In the genomic region with DNA sequence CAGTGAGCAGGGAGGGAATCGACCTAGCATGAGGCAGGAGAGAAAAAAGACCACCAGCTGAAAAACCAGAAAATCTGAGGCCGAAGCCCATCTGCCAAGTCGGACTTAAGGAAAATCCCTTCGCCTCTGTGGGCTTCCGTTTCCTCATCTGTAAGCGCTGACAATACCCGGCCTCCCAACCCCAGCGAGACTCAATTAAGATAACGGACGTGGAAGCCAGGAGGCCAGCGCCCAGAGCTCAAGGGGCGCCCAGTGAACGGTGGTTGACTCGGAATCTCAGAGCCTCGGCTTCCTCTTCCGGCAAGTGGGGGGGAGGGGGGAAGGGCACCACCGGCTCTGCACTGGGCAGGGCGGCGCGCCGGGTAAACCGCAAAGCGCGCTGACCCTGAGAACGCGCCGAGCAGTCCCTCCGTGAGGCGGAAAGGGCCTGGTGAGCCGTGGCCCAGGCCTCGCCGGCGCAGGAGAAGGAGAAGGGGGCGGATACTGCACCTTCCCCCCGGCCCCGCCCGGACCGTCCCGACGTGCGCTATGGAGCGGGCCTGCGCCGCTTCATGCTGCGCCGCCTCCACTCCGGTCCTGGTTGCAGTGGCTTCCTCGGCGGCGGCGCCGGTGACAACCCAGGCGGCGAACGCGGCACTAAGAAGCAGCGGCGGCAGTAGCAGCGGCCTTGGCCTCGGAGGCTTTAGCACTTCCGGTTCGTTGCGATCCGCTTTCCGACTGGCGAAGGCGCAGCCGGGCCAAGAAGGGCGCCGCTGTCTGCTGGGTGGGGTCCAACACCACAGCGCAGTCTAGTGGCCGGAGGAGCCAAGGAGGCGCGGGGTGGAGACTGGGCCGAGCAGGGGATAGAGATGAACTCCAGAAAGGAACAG, we compare ENCODE assay signal across 8 cellular contexts. TPM values are rescaled to one million over a fixed set of nuclear protein-coding genes. Genes with fewer than 3 reads are reported as not detected.
DNase-seq lines count a peak whose midpoint lies in the region; ATAC-seq and TF ChIP-seq lines count a peak whose summit lies in the region.

A gene (minus strand): TSS at position 693 of the 869 bp plus-strand sequence. CDS start 5,136 bp downstream, outside the sequence.

- H3K4me3 ChIP-seq in dorsolateral prefrontal cortex (peak within 1 kb of the TSS; percentile 66 to 100 (median 97)), right lobe of liver (peak within 1 kb of the TSS; percentile 99 to 100 (median 100))

- TF ChIP-seq POLR2A in right lobe of liver (IDR thresholded peaks at IDR 0.05), result peak; percentile 71

- no peaks in the 10 kb centered on the region for H3K9me3 ChIP-seq in right lobe of liver

- intact Hi-C loops in dorsolateral prefrontal cortex (cut with DNase I), result no loop called here
- intact Hi-C loops in right lobe of liver (cut with DNase I), result no loop called here

- no peaks in the 10 kb centered on the region for H3K36me3 ChIP-seq in right lobe of liver

- peak; percentile 83 to 98 (median 94) for TF ChIP-seq CTCF in dorsolateral prefrontal cortex (IDR thresholded peaks at IDR 0.05 in 54 of 56, conservative IDR thresholded peaks at IDR 0.05 in 2 of 56; ENCODE audit: low read depth in 1 of 56, partially characterized antibody in 56 of 56)
- peak; percentile 81 to 97 (median 96) for TF ChIP-seq CTCF in right lobe of liver (IDR thresholded peaks at IDR 0.05)

- H3K27me3 ChIP-seq in dorsolateral prefrontal cortex, result no peaks in the 10 kb centered on the region
- H3K27me3 ChIP-seq in right lobe of liver, result no peaks in the 10 kb centered on the region

- WGBS in right lobe of liver (ENCODE audit: insufficient coverage, low coverage, low lambda C conversion rate, missing lambda C conversion rate), result 0% methylated on average over 46 of the region's 75 CpGs

- DNase-seq in CD1c-positive myeloid dendritic cell (ENCODE audit: extremely low spot score) (peak; percentile 96), NCI-H774 (lab: John Stamatoyannopoulos, UW) (peak; percentile 90), dorsolateral prefrontal cortex (peak; percentile 85 to 96 (median 92)), right lobe of liver (peak; percentile 94 to 95 (median 94))
- DNase-seq in activated CD4-positive, alpha-beta T cell treated with anti-CD3 and anti-CD28 coated beads, Interleukin-2, amount 50 U/mL, for 48 hours, result peak; percentile 96 to 97
- peak; percentile 93 to 95 for DNase-seq in stimulated activated CD4-positive, alpha-beta T cell treated with anti-CD3 and anti-CD28 coated beads, Interleukin-4, amount 100 ng/mL, for 48 hours (ENCODE audit: low read depth in 2 of 2)

- ATAC-seq in GM19372 (IDR thresholded peaks at IDR 0.05; ENCODE audit: low read depth, unreplicated experiment) (peak; percentile 79), HG03565 (IDR thresholded peaks at IDR 0.05; ENCODE audit: unreplicated experiment) (peak; percentile 77), right lobe of liver (peak; percentile 99)

- H3K27ac ChIP-seq in dorsolateral prefrontal cortex (peak within 1 kb of the TSS; percentile 62 to 98 (median 94)), right lobe of liver (peak within 1 kb of the TSS; percentile 59 to 97 (median 90))

- peaks cover 0 to 14% (median 6%) of the 10 kb centered on the region in 4 donors for H3K4me1 ChIP-seq in right lobe of liver

RNA-seq across cellular contexts. Expression of the gene that starts here (rescaled TPM):
- total RNA-seq in dorsolateral prefrontal cortex (10 to 100 TPM; 43.5 to 88.6 (median 63.2) TPM), right lobe of liver (10 to 100 TPM in 3 of 6 experiments, 1 to 10 TPM in 3; 7.6 to 12.3 (median 10.3) TPM)

Comparison
In these comparisons a context has a peak if more than half of its experiments do, and no peak if none do; other contexts are left out.
1. Peak in every context shown above with its lines: DNase-seq, ATAC-seq, H3K4me3 ChIP-seq and H3K27ac ChIP-seq.